Comparison of ENCODE assay signal across 14 cellular contexts in the genomic region with DNA sequence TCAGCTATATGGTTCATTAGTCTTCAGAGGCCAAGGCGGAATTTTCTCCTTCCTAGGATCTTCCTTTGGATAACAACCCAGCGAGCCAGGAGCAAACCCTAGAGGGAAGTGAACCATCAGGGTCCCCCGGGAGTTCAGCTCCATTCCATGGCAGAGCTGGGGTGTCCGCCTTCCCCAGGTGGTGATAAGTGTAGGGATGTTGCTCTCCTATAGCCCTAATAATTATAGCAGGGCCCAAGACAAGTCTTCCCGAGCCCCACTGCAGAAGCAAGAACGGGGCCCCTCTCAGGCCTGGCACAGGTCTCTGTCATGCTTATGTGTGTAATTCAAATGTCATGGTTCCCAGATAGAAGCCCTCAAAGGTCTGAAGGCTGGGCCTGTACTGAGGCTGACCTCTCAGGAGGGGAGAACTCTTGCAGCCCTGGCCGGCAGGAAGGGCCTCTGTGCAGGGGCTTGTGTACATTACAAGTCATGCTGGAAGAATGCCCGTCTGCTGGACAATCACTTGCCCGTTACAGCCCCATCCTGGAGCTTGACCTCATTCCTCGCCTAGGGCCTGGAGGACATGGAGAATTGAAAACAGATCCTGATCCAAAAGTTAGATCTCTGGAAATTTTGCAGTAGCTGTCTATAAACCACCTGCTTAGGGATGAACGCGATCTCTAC. TPM values are rescaled to one million over a fixed set of nuclear protein-coding genes. Genes with fewer than 3 reads are reported as not detected.
DNase-seq lines count a peak whose midpoint lies in the region; ATAC-seq and TF ChIP-seq lines count a peak whose summit lies in the region.
"Had no signal": no experiment of that assay in that cellular context is flagged by ENCODE, and none has a peak within 500 bp of the region (broad histone marks: within the 10 kb centered on the region; RNA-seq: fewer than 3 reads in every experiment).

No MANE protein-coding gene starts in this region.

- intact Hi-C loops in IMR-90 (cut with micrococcal nuclease) = no loop called here

- no peak overlapping the region for H2AFZ ChIP-seq in IMR-90 (replicated peaks; ENCODE audit: low read length, poor library complexity)

- no TSS peak for BruUV-seq in IMR-90 (replicated peaks; lab: Mats Ljungman, UMichigan)

- H3K4me3 Mint-ChIP-seq in brain = peak overlapping the region; percentile 18 to 57 (median 48)
- H3K4me3 Mint-ChIP-seq: naive B cell had no signal

- no peak for TF ChIP-seq RAD21 in IMR-90 (IDR thresholded peaks at IDR 0.05; ENCODE audit: low read length)

- H2BK120ac ChIP-seq in IMR-90 (ENCODE audit: low read depth, low read length) = no peak overlapping the region

- no peak overlapping the region for H3K4me2 ChIP-seq in IMR-90 (ENCODE audit: low read depth, low read length)

- no peak overlapping the region for H3K14ac ChIP-seq in IMR-90 (replicated peaks; ENCODE audit: low read depth, low read length)

- TF ChIP-seq CTCF in IMR-90 (conservative IDR thresholded peaks at IDR 0.05; ENCODE audit: low read depth, low read length) (no peak), brain (conservative IDR thresholded peaks at IDR 0.05) (no peak)

- H3K4me1 ChIP-seq in IMR-90 (ENCODE audit: control insufficient read depth, insufficient read depth, low read length) = no peaks in the 10 kb centered on the region
- H3K4me1 ChIP-seq: adrenal gland, heart left ventricle had no signal

- peaks cover 7% of the 10 kb centered on the region for H3K27me3 Mint-ChIP-seq in brain

- no peak overlapping the region for H4K5ac ChIP-seq in IMR-90 (ENCODE audit: low read depth, low read length)

- no peak overlapping the region for H3K23ac ChIP-seq in IMR-90 (ENCODE audit: low read depth, low read length)

- H3K79me1 ChIP-seq in IMR-90 (ENCODE audit: low read depth in 1 of 2, low read length in 2 of 2) = no peaks in the 10 kb centered on the region

- no peaks in the 10 kb centered on the region for H4K20me1 ChIP-seq in IMR-90 (ENCODE audit: insufficient read depth, low read length)

- CTCF ChIA-PET in IMR-90 (lab: Yijun Ruan, JAX) = no interaction called here

- H3K9me3 Mint-ChIP-seq in brain = peaks cover 0 to 9% (median 0%) of the 10 kb centered on the region in 5 experiments
- H3K9me3 Mint-ChIP-seq: naive B cell had no signal

- ATAC-seq in IMR-90 (ENCODE audit: low read depth) (peak; percentile 93), GM21619 (IDR thresholded peaks at IDR 0.05; ENCODE audit: unreplicated experiment) (no peak)
- ATAC-seq: heart left ventricle, left lobe of liver had no signal

- no peak overlapping the region for H3K18ac ChIP-seq in IMR-90 (ENCODE audit: low read depth, low read length)

- H3K27ac Mint-ChIP-seq in brain = peak overlapping the region; percentile 85 to 98 (median 92)
- H3K27ac Mint-ChIP-seq: naive B cell had no signal

- H3K9ac ChIP-seq in IMR-90 (ENCODE audit: low read depth, low read length) = no peak overlapping the region

- no peak overlapping the region for H2AK9ac ChIP-seq in IMR-90 (replicated peaks; ENCODE audit: low read depth, low read length, poor library complexity)

- H3K36me3 Mint-ChIP-seq in brain = no peaks in the 10 kb centered on the region
- H3K36me3 Mint-ChIP-seq: naive B cell had no signal

- in situ Hi-C loops in IMR-90 (cut with MboI; ENCODE audit: low sequenced_read_pairs) = no loop called here

- TF ChIP-seq POLR2A in IMR-90 (IDR thresholded peaks at IDR 0.05; ENCODE audit: low read depth, low read length) = no peak

- no peak overlapping the region for H4K8ac ChIP-seq in IMR-90 (ENCODE audit: low read depth in 2 of 2, low read length in 2 of 2)

- peaks cover 90% of the 10 kb centered on the region for H3K4me1 Mint-ChIP-seq in brain

- DNase-seq in IMR-90 = peak; percentile 57
- DNase-seq in kidney tubule cell (ENCODE audit: low spot score) = peak; percentile 21
- no peak for DNase-seq in SW 1271 (lab: John Stamatoyannopoulos, UW)
- no peak for DNase-seq in COR-L47 (lab: John Stamatoyannopoulos, UW)
- no peak for DNase-seq in NCI-H146 treated with DMSO at 0.1 percent for 48 hours (lab: John Stamatoyannopoulos, UW; ENCODE audit: unreplicated experiment)
- DNase-seq: activated CD4-positive, CD25-positive, alpha-beta regulatory T cell treated with anti-CD3 and anti-CD28 coated beads, Interleukin-2, amount 50 U/mL, for 72 hours; adrenal gland; naive B cell had no signal

- H4K91ac ChIP-seq in IMR-90 (ENCODE audit: insufficient read depth, low read depth, low read length) = no peak overlapping the region

- peaks cover 54% of the 10 kb centered on the region for H3K27me3 ChIP-seq in IMR-90 (ENCODE audit: control insufficient read depth, insufficient read depth, low read length)
- H3K27me3 ChIP-seq: adrenal gland had no signal

- no peak overlapping the region for H2BK15ac ChIP-seq in IMR-90 (ENCODE audit: low read depth, low read length)

- H2AK5ac ChIP-seq in IMR-90 (ENCODE audit: low read depth, low read length) = no peak overlapping the region

- no peaks in the 10 kb centered on the region for H3K9me1 ChIP-seq in IMR-90 (ENCODE audit: insufficient read depth, low read length)

- 27% methylated on average over 3 of the region's 12 CpGs; no CpG with 5 or more reads in 1 of the 2 experiments for WGBS in IMR-90 (ENCODE audit: extremely low coverage in 2 of 2, insufficient read length in 1 of 2), 2 experiments

- no peak overlapping the region for H3K27ac ChIP-seq in IMR-90 (ENCODE audit: insufficient read depth, low read length)
- H3K27ac ChIP-seq: adrenal gland, heart left ventricle had no signal

- dilution Hi-C loops in IMR-90 (cut with HindIII; ENCODE audit: low sequenced_read_pairs, unreplicated experiment) = no loop called here

- no peaks in the 10 kb centered on the region for H3K36me3 ChIP-seq in IMR-90 (ENCODE audit: control insufficient read depth, insufficient read depth, low read length)
- H3K36me3 ChIP-seq: adrenal gland, heart left ventricle had no signal

- no peak overlapping the region for H3K4me3 ChIP-seq in IMR-90 (ENCODE audit: insufficient read depth, low read depth, low read length)
- H3K4me3 ChIP-seq: adrenal gland, heart left ventricle had no signal

- no peak overlapping the region for H3K4ac ChIP-seq in IMR-90 (ENCODE audit: low read depth, low read length)

- no peak overlapping the region for H2BK20ac ChIP-seq in IMR-90 (ENCODE audit: low read depth, low read length)

- H2BK5ac ChIP-seq in IMR-90 (ENCODE audit: low read depth, low read length, poor library complexity, severe bottlenecking) = no peak overlapping the region

- POLR2A ChIA-PET in IMR-90 (lab: Charles Lee; ENCODE audit: unreplicated experiment) = no interaction called here

- no peaks in the 10 kb centered on the region for H3K9me3 ChIP-seq in IMR-90 (ENCODE audit: control insufficient read depth, insufficient read depth, low read length)
- H3K9me3 ChIP-seq: adrenal gland, heart left ventricle had no signal

- H3K56ac ChIP-seq in IMR-90 (ENCODE audit: extremely low read depth, insufficient read depth, low read length) = no peak overlapping the region

TF ChIP-seq in IMR-90, 13 proteins besides CTCF, POLR2A, EP300 and RAD21:
- TF ChIP-seq FOS (IDR thresholded peaks at IDR 0.05; ENCODE audit: low read depth, low read length) (no peak), MAZ (IDR thresholded peaks at IDR 0.05; ENCODE audit: borderline replicate concordance, low read depth, low read length) (no peak), NFE2L2 (IDR thresholded peaks at IDR 0.05; ENCODE audit: low read depth, low read length) (no peak), CEBPB (IDR thresholded peaks at IDR 0.05; ENCODE audit: low read depth, low read length) (no peak), MAFK (IDR thresholded peaks at IDR 0.05; ENCODE audit: low read depth, low read length) (no peak), SMC3 (IDR thresholded peaks at IDR 0.05; ENCODE audit: low read depth, low read length) (no peak), BHLHE40 (IDR thresholded peaks at IDR 0.05; ENCODE audit: low read depth, low read length) (no peak)
- TF ChIP-seq, protein P1, sequence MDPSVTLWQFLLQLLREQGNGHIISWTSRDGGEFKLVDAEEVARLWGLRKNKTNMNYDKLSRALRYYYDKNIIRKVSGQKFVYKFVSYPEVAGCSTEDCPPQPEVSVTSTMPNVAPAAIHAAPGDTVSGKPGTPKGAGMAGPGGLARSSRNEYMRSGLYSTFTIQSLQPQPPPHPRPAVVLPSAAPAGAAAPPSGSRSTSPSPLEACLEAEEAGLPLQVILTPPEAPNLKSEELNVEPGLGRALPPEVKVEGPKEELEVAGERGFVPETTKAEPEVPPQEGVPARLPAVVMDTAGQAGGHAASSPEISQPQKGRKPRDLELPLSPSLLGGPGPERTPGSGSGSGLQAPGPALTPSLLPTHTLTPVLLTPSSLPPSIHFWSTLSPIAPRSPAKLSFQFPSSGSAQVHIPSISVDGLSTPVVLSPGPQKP (IDR thresholded peaks at IDR 0.05; ENCODE audit: borderline replicate concordance, low read depth, low read length) = no peak
- TF ChIP-seq, protein P2, sequence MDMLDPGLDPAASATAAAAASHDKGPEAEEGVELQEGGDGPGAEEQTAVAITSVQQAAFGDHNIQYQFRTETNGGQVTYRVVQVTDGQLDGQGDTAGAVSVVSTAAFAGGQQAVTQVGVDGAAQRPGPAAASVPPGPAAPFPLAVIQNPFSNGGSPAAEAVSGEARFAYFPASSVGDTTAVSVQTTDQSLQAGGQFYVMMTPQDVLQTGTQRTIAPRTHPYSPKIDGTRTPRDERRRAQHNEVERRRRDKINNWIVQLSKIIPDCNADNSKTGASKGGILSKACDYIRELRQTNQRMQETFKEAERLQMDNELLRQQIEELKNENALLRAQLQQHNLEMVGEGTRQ (IDR thresholded peaks at IDR 0.05; ENCODE audit: low read depth, low read length) = no peak

RNA-seq across cellular contexts. Expression of a gene that starts 17.3 kb away (rescaled TPM):
- not detected in 2 replicates for total RNA-seq in IMR-90 (2012; rRNA removed)
- polyA plus RNA-seq in IMR-90 (2012; rRNA removed) = not detected in 2 replicates
- polyA plus RNA-seq in IMR-90 (2012; cell fraction: cytosol; rRNA removed) = not detected in 2 replicates
- polyA plus RNA-seq in IMR-90 (2012; cell fraction: nucleus; rRNA removed; ENCODE audit: low replicate concordance) = not detected in 2 replicates
- polyA plus RNA-seq in brain (ENCODE audit: insufficient read depth, low read depth, low replicate concordance) = 7.7 TPM
- total RNA-seq: adrenal gland, heart left ventricle, left lobe of liver, MCF 10A, skeletal muscle tissue had no signal
- polyA plus RNA-seq: adrenal gland, heart left ventricle had no signal

Comparison
In these comparisons a context has a peak if more than half of its experiments do, and no peak if none do; other contexts are left out.
1. DNase-seq: peak in IMR-90 (single experiment) and kidney tubule cell (single experiment); none in SW 1271 (0 of 2), COR-L47 (single experiment) and NCI-H146 treated with DMSO at 0.1 percent for 48 hours (single experiment).